Comparison of ENCODE assay signal across 15 cellular contexts in genomic region chr1:183089025-183089639, GRCh38.
DNase-seq lines count a peak whose midpoint lies in the region; ATAC-seq and TF ChIP-seq lines count a peak whose summit lies in the region.
"Had no signal": no experiment of that assay in that cellular context is flagged by ENCODE, and none has a peak within 500 bp of the region (broad histone marks: within the 10 kb centered on the region; RNA-seq: fewer than 3 reads in every experiment).

No MANE protein-coding gene starts in this region.

- 24 to 73% methylated on average over 3 of the region's 3 CpGs for WGBS in sigmoid colon, 2 donors

- H3K27ac ChIP-seq in sigmoid colon, result peak overlapping the region; percentile 61 to 84 (median 80)
- no peak overlapping the region for H3K27ac ChIP-seq in effector memory CD4-positive, alpha-beta T cell (ENCODE audit: insufficient read depth, low read length, poor library complexity, severe bottlenecking)
- H3K27ac ChIP-seq: parathyroid adenoma, suprapubic skin had no signal

- TF ChIP-seq POLR2A in sigmoid colon (IDR thresholded peaks at IDR 0.05), result no peak

- H3K9me3 Mint-ChIP-seq in immature natural killer cell, result no peaks in the 10 kb centered on the region

- no peak overlapping the region for H3K4me3 ChIP-seq in sigmoid colon
- no peak overlapping the region for H3K4me3 ChIP-seq in effector memory CD4-positive, alpha-beta T cell (ENCODE audit: insufficient read depth, low read depth, low read length, poor library complexity, severe bottlenecking)
- H3K4me3 ChIP-seq: suprapubic skin had no signal

- no peaks in the 10 kb centered on the region for H3K36me3 Mint-ChIP-seq in immature natural killer cell
- H3K36me3 Mint-ChIP-seq: activated naive CD8-positive, alpha-beta T cell had no signal

- no peaks in the 10 kb centered on the region for H3K36me3 ChIP-seq in sigmoid colon
- H3K36me3 ChIP-seq in effector memory CD4-positive, alpha-beta T cell (ENCODE audit: control insufficient read depth, insufficient read depth, low read length), result no peaks in the 10 kb centered on the region
- H3K36me3 ChIP-seq: suprapubic skin had no signal

- DNase-seq in DMS53 (lab: John Stamatoyannopoulos, UW) (peak; percentile 88), NCI-H1105 (lab: John Stamatoyannopoulos, UW) (peak; percentile 49), SW480 (ENCODE audit: low spot score) (peak; percentile 29), sigmoid colon (no peak), immature natural killer cell (no peak), GM19240 (ENCODE audit: insufficient read length, low spot score) (no peak)
- no peak for DNase-seq in effector memory CD4-positive, alpha-beta T cell
- DNase-seq: activated CD4-positive, CD25-positive, alpha-beta regulatory T cell treated with anti-CD3 and anti-CD28 coated beads, Interleukin-2, amount 50 U/mL, for 72 hours; central memory CD4-positive, alpha-beta T cell; NCI-H526; T-helper 1 cell had no signal

- H3K4me1 ChIP-seq in sigmoid colon, result peaks cover 0 to 86% (median 78%) of the 10 kb centered on the region in 4 donors
- no peaks in the 10 kb centered on the region for H3K4me1 ChIP-seq in effector memory CD4-positive, alpha-beta T cell (ENCODE audit: control insufficient read depth, insufficient read depth, low read length, poor library complexity, severe bottlenecking)
- H3K4me1 ChIP-seq: parathyroid adenoma had no signal

- no peak for TF ChIP-seq CTCF in sigmoid colon (IDR thresholded peaks at IDR 0.05)

- no peak overlapping the region for H3K4me3 Mint-ChIP-seq in immature natural killer cell
- H3K4me3 Mint-ChIP-seq: activated naive CD8-positive, alpha-beta T cell had no signal

- H3K9me3 ChIP-seq in sigmoid colon, result no peaks in the 10 kb centered on the region
- no peaks in the 10 kb centered on the region for H3K9me3 ChIP-seq in effector memory CD4-positive, alpha-beta T cell (ENCODE audit: control insufficient read depth, low read length)
- H3K9me3 ChIP-seq: suprapubic skin had no signal

- intact Hi-C loops in sigmoid colon (cut with DNase I), result loop anchor here (5.0 kb wide), 1 partner anchor 62 kb away; no protein-coding TSS in a partner anchor

- H3K27ac Mint-ChIP-seq in immature natural killer cell, result no peak overlapping the region
- H3K27ac Mint-ChIP-seq: activated naive CD8-positive, alpha-beta T cell had no signal

- ATAC-seq in HG03354 (IDR thresholded peaks at IDR 0.05; ENCODE audit: poor library complexity, severe bottlenecking, unreplicated experiment), result no peak

- peaks cover 0 to 4% (median 0%) of the 10 kb centered on the region in 3 donors for H3K27me3 Mint-ChIP-seq in immature natural killer cell (ENCODE audit: low read depth in 3 of 3)

- no peak for TF ChIP-seq EP300 in sigmoid colon (IDR thresholded peaks at IDR 0.05)

- no peaks in the 10 kb centered on the region for H3K4me1 Mint-ChIP-seq in immature natural killer cell

- no peaks in the 10 kb centered on the region for H3K27me3 ChIP-seq in sigmoid colon
- no peaks in the 10 kb centered on the region for H3K27me3 ChIP-seq in effector memory CD4-positive, alpha-beta T cell (replicated peaks; ENCODE audit: control insufficient read depth, insufficient read depth, low read length, poor library complexity, severe bottlenecking)
- H3K27me3 ChIP-seq: suprapubic skin had no signal

Comparison
In these comparisons a context has a peak if more than half of its experiments do, and no peak if none do; other contexts are left out.
1. DNase-seq: peak in DMS53 (single experiment), NCI-H1105 (single experiment) and SW480 (single experiment); none in sigmoid colon (single experiment), immature natural killer cell (0 of 3), effector memory CD4-positive, alpha-beta T cell (0 of 3) and GM19240 (single experiment).